In genomic region chr16:59121411-59121810, GRCh38 we compare ENCODE assay signal across 5 cellular contexts.
"Had no signal": no experiment of that assay in that cellular context is flagged by ENCODE, and none has a peak within 500 bp of the region (broad histone marks: within the 10 kb centered on the region; RNA-seq: fewer than 3 reads in every experiment).

No MANE protein-coding gene starts in this region.

- H3K4me3 ChIP-seq: GM23338, K562 had no signal

- H2AFZ ChIP-seq: GM23338 had no signal

- DNase-seq: H9, HCEC 1CT, IMR-90 had no signal

- H3K4me2 ChIP-seq: GM23338 had no signal
